Comparison of ENCODE assay signal across 9 cellular contexts in genomic region chr12:57726884-57727757, GRCh38. TPM values are rescaled to one million over a fixed set of nuclear protein-coding genes. Genes with fewer than 3 reads are reported as not detected.
DNase-seq lines count a peak whose midpoint lies in the region; ATAC-seq and TF ChIP-seq lines count a peak whose summit lies in the region.
"Had no signal": no experiment of that assay in that cellular context is flagged by ENCODE, and none has a peak within 500 bp of the region (broad histone marks: within the 10 kb centered on the region; RNA-seq: fewer than 3 reads in every experiment).

No MANE protein-coding gene starts in this region.

- POLR2A ChIA-PET in OCI-LY7 (lab: Charles Lee) = interaction anchor here (1.3 kb wide), 1 partner anchor 52 kb away, joined by 3 read pairs; no protein-coding TSS in a partner anchor

- no peak overlapping the region for H3K23ac ChIP-seq in mesendoderm (ENCODE audit: low read length)

- H3K4me1 ChIP-seq in ectodermal cell (ENCODE audit: control insufficient read depth, insufficient read depth, low read length) (no peaks in the 10 kb centered on the region), mesendoderm (ENCODE audit: control insufficient read depth, low read depth, low read length) (no peaks in the 10 kb centered on the region), vagina (peaks cover 10% of the 10 kb centered on the region), OCI-LY7 (ENCODE audit: insufficient read depth, low read length, poor library complexity, severe bottlenecking) (peaks cover 8% of the 10 kb centered on the region)

- no peaks in the 10 kb centered on the region for H3K36me3 ChIP-seq in ectodermal cell (ENCODE audit: control insufficient read depth, insufficient read depth, low read length)
- H3K36me3 ChIP-seq in mesendoderm (ENCODE audit: control insufficient read depth, insufficient read depth, low read length) = no peaks in the 10 kb centered on the region
- H3K36me3 ChIP-seq in vagina = no peaks in the 10 kb centered on the region
- H3K36me3 ChIP-seq in OCI-LY7 (ENCODE audit: insufficient read depth, low read length) = peaks cover 51% of the 10 kb centered on the region

- H3K9me3 Mint-ChIP-seq in activated naive CD8-positive, alpha-beta T cell treated with anti-CD3 and anti-CD28 coated beads, Interleukin-2, amount 50 U/mL, for 24 hours = no peaks in the 10 kb centered on the region
- H3K9me3 Mint-ChIP-seq in activated naive CD8-positive, alpha-beta T cell treated with anti-CD3 and anti-CD28 coated beads for 36 hours = no peaks in the 10 kb centered on the region
- H3K9me3 Mint-ChIP-seq: activated naive CD4-positive, alpha-beta T cell treated with anti-CD3 and anti-CD28 coated beads, Interleukin-2, amount 50 U/mL, for 24 hours had no signal

- TF ChIP-seq CTCF in vagina (IDR thresholded peaks at IDR 0.05) (peak in 1 of 3 experiments; percentile 2), OCI-LY7 (conservative IDR thresholded peaks at IDR 0.05; ENCODE audit: low read length) (no peak)

- WGBS in ectodermal cell, 2 experiments = 13% methylated on average over 76 of the region's 76 CpGs
- WGBS in mesendoderm (ENCODE audit: extremely low coverage, insufficient coverage, low lambda C conversion rate) = no CpG with 5 or more reads among the region's 76 CpGs

- H4K8ac ChIP-seq in mesendoderm (ENCODE audit: low read depth, low read length) = no peak overlapping the region

- no peak overlapping the region for H2AK5ac ChIP-seq in mesendoderm (ENCODE audit: low read length)

- H2BK5ac ChIP-seq in mesendoderm (ENCODE audit: low read length) = no peak overlapping the region

- no peak overlapping the region for H3K9ac ChIP-seq in mesendoderm (ENCODE audit: low read length)

- H3K4me1 Mint-ChIP-seq in activated naive CD8-positive, alpha-beta T cell treated with anti-CD3 and anti-CD28 coated beads, Interleukin-2, amount 50 U/mL, for 24 hours = no peaks in the 10 kb centered on the region
- H3K4me1 Mint-ChIP-seq in activated naive CD8-positive, alpha-beta T cell treated with anti-CD3 and anti-CD28 coated beads for 36 hours = peaks cover 2% of the 10 kb centered on the region

- no peak overlapping the region for H3K4me3 Mint-ChIP-seq in activated naive CD8-positive, alpha-beta T cell treated with anti-CD3 and anti-CD28 coated beads, Interleukin-2, amount 50 U/mL, for 24 hours
- H3K4me3 Mint-ChIP-seq in activated naive CD8-positive, alpha-beta T cell treated with anti-CD3 and anti-CD28 coated beads for 36 hours = no peak overlapping the region
- H3K4me3 Mint-ChIP-seq: activated naive CD4-positive, alpha-beta T cell treated with anti-CD3 and anti-CD28 coated beads, Interleukin-2, amount 50 U/mL, for 24 hours had no signal

- H3K4ac ChIP-seq in mesendoderm (ENCODE audit: low read depth, low read length) = no peak overlapping the region

- H3K27ac ChIP-seq in ectodermal cell (ENCODE audit: insufficient read depth, low read depth, low read length, poor library complexity, severe bottlenecking) (no peak overlapping the region), mesendoderm (ENCODE audit: low read depth, low read length) (no peak overlapping the region), vagina (peak overlapping the region; percentile 58), OCI-LY7 (ENCODE audit: low read depth, low read length, poor library complexity, severe bottlenecking) (no peak overlapping the region)

- H3K18ac ChIP-seq in mesendoderm (ENCODE audit: low read length) = no peak overlapping the region

- H3K4me3 ChIP-seq in ectodermal cell (ENCODE audit: insufficient read depth, low read depth, low read length) (peak overlapping the region; percentile 56), mesendoderm (ENCODE audit: low read length) (no peak overlapping the region), vagina (peak overlapping the region; percentile 63 to 66), OCI-LY7 (ENCODE audit: low read depth, low read length, poor library complexity, severe bottlenecking) (no peak overlapping the region)

- H3K79me2 ChIP-seq in mesendoderm (ENCODE audit: control insufficient read depth, insufficient read depth, low read length) = no peaks in the 10 kb centered on the region
- H3K79me2 ChIP-seq in OCI-LY7 (ENCODE audit: insufficient read depth, low read depth, low read length) = no peaks in the 10 kb centered on the region

- H3K79me1 ChIP-seq in mesendoderm (ENCODE audit: low read length) = no peaks in the 10 kb centered on the region

- no peak overlapping the region for H4K5ac ChIP-seq in mesendoderm (ENCODE audit: low read length)

- no peaks in the 10 kb centered on the region for H4K20me1 ChIP-seq in OCI-LY7 (ENCODE audit: insufficient read depth, low read length)

- no peaks in the 10 kb centered on the region for H3K9me3 ChIP-seq in ectodermal cell (ENCODE audit: control insufficient read depth, low read length)
- no peaks in the 10 kb centered on the region for H3K9me3 ChIP-seq in vagina
- no peaks in the 10 kb centered on the region for H3K9me3 ChIP-seq in OCI-LY7 (ENCODE audit: low read length)

- H3K4me2 ChIP-seq in mesendoderm (ENCODE audit: low read length) (peak overlapping the region; percentile 91), OCI-LY7 (ENCODE audit: low read length) (no peak overlapping the region)

- TF ChIP-seq POLR2A in vagina (IDR thresholded peaks at IDR 0.05) = no peak

- CTCF ChIA-PET in OCI-LY7 (lab: Charles Lee; ENCODE audit: unreplicated experiment) = no interaction called here

- H3K27me3 Mint-ChIP-seq in activated naive CD8-positive, alpha-beta T cell treated with anti-CD3 and anti-CD28 coated beads, Interleukin-2, amount 50 U/mL, for 24 hours = no peaks in the 10 kb centered on the region
- H3K27me3 Mint-ChIP-seq in activated naive CD8-positive, alpha-beta T cell treated with anti-CD3 and anti-CD28 coated beads for 36 hours = no peaks in the 10 kb centered on the region
- H3K27me3 Mint-ChIP-seq: activated naive CD4-positive, alpha-beta T cell treated with anti-CD3 and anti-CD28 coated beads, Interleukin-2, amount 50 U/mL, for 24 hours had no signal

- intact Hi-C loops in vagina (cut with DNase I) (no loop called here), OCI-LY7 (cut with micrococcal nuclease; ENCODE audit: unreplicated experiment) (no loop called here)

- H3K56ac ChIP-seq in mesendoderm (ENCODE audit: low read length) = no peak overlapping the region

- DNase-seq in activated naive CD8-positive, alpha-beta T cell treated with anti-CD3 and anti-CD28 coated beads, Interleukin-2, amount 50 U/mL, for 24 hours = peak; percentile 1
- DNase-seq in activated naive CD8-positive, alpha-beta T cell treated with anti-CD3 and anti-CD28 coated beads for 36 hours = no peak
- no peak for DNase-seq in mesendoderm
- DNase-seq in vagina (ENCODE audit: extremely low spot score in 2 of 2) = peak; percentile 83 to 87
- DNase-seq in OCI-LY7 (ENCODE audit: low spot score) = no peak
- no peak for DNase-seq in NCI-H2227 treated with DMSO at 0.1 percent for 48 hours (lab: John Stamatoyannopoulos, UW)
- DNase-seq in SW 1271 (lab: John Stamatoyannopoulos, UW) = no peak

- peaks cover 21% of the 10 kb centered on the region for H3K36me3 Mint-ChIP-seq in activated naive CD8-positive, alpha-beta T cell treated with anti-CD3 and anti-CD28 coated beads, Interleukin-2, amount 50 U/mL, for 24 hours (ENCODE audit: low read depth)
- peaks cover 10% of the 10 kb centered on the region for H3K36me3 Mint-ChIP-seq in activated naive CD8-positive, alpha-beta T cell treated with anti-CD3 and anti-CD28 coated beads for 36 hours

- no peak overlapping the region for H2BK15ac ChIP-seq in mesendoderm (replicated peaks; ENCODE audit: low read depth)

- BruUV-seq in OCI-LY7 (replicated peaks; lab: Mats Ljungman, UMichigan) = no TSS peak

- no peak overlapping the region for H2BK120ac ChIP-seq in mesendoderm (ENCODE audit: low read depth, low read length)

- no peak for ATAC-seq in activated naive CD8-positive, alpha-beta T cell treated with anti-CD3 and anti-CD28 coated beads, Interleukin-2, amount 50 U/mL, for 24 hours

- no peaks in the 10 kb centered on the region for H3K9me2 ChIP-seq in OCI-LY7 (ENCODE audit: insufficient read depth, low read length)

- no peak overlapping the region for H3K27ac Mint-ChIP-seq in activated naive CD8-positive, alpha-beta T cell treated with anti-CD3 and anti-CD28 coated beads, Interleukin-2, amount 50 U/mL, for 24 hours
- H3K27ac Mint-ChIP-seq in activated naive CD8-positive, alpha-beta T cell treated with anti-CD3 and anti-CD28 coated beads for 36 hours = no peak overlapping the region
- H3K27ac Mint-ChIP-seq: activated naive CD4-positive, alpha-beta T cell treated with anti-CD3 and anti-CD28 coated beads, Interleukin-2, amount 50 U/mL, for 24 hours had no signal

- no peak overlapping the region for H2AFZ ChIP-seq in OCI-LY7 (ENCODE audit: low read length)

- H3K27me3 ChIP-seq in ectodermal cell (ENCODE audit: control insufficient read depth, insufficient read depth, low read length, poor library complexity, severe bottlenecking) = peaks cover 89% of the 10 kb centered on the region
- peaks cover 28% of the 10 kb centered on the region for H3K27me3 ChIP-seq in mesendoderm (ENCODE audit: insufficient read depth, low read length, poor library complexity)
- H3K27me3 ChIP-seq in vagina = no peaks in the 10 kb centered on the region

RNA-seq across cellular contexts. Expression of gene AGAP2, which starts 11.4 kb away (rescaled TPM):
- 10 to 100 TPM; 22.6 to 23.8 TPM for total RNA-seq in activated naive CD8-positive, alpha-beta T cell treated with anti-CD3 and anti-CD28 coated beads for 36 hours
- polyA plus RNA-seq in ectodermal cell (2013, experiment 1 of 4) = 2.3 TPM
- polyA plus RNA-seq in ectodermal cell (2013, experiment 2 of 4) = 2.6 TPM
- 3.1 TPM for polyA plus RNA-seq in ectodermal cell (2013, experiment 3 of 4)
- 2.5 TPM for polyA plus RNA-seq in ectodermal cell (2013, experiment 4 of 4)
- polyA plus RNA-seq in mesendoderm (2013, experiment 1 of 2) = 0.60 TPM
- 0.39 TPM for polyA plus RNA-seq in mesendoderm (2013, experiment 2 of 2)
- 1.5 TPM for total RNA-seq in vagina
- 10.7 and 14.8 TPM in 2 replicates for total RNA-seq in OCI-LY7 (2014; rRNA removed; shearing (Covaris generic))
- total RNA-seq in OCI-LY7 (2022) = 26.5 and 28.8 TPM in 2 replicates

RNA-seq across cellular contexts. Expression of gene TSPAN31, which starts 17.7 kb away (rescaled TPM):
- 1 to 10 TPM; 5.7 TPM for total RNA-seq in activated naive CD8-positive, alpha-beta T cell treated with anti-CD3 and anti-CD28 coated beads for 36 hours
- 26.4 TPM for polyA plus RNA-seq in ectodermal cell (2013, experiment 1 of 4)
- 30.1 TPM for polyA plus RNA-seq in ectodermal cell (2013, experiment 2 of 4)
- polyA plus RNA-seq in ectodermal cell (2013, experiment 3 of 4) = 33.6 TPM
- 34.1 TPM for polyA plus RNA-seq in ectodermal cell (2013, experiment 4 of 4)
- polyA plus RNA-seq in mesendoderm (2013, experiment 1 of 2) = 5.8 TPM
- polyA plus RNA-seq in mesendoderm (2013, experiment 2 of 2) = 6.5 TPM
- 67.0 TPM for total RNA-seq in vagina
- 0.80 and 2.4 TPM in 2 replicates for total RNA-seq in OCI-LY7 (2014; rRNA removed; shearing (Covaris generic))
- 6.3 and 6.4 TPM in 2 replicates for total RNA-seq in OCI-LY7 (2022)

RNA-seq across cellular contexts. Expression of gene CDK4, which starts 25.0 kb away (rescaled TPM):
- total RNA-seq in activated naive CD8-positive, alpha-beta T cell treated with anti-CD3 and anti-CD28 coated beads for 36 hours = 100 to 1,000 TPM; 275 to 304 TPM
- 202 TPM for polyA plus RNA-seq in ectodermal cell (2013, experiment 1 of 4)
- 214 TPM for polyA plus RNA-seq in ectodermal cell (2013, experiment 2 of 4)
- polyA plus RNA-seq in ectodermal cell (2013, experiment 3 of 4) = 156 TPM
- polyA plus RNA-seq in ectodermal cell (2013, experiment 4 of 4) = 145 TPM
- 159 TPM for polyA plus RNA-seq in mesendoderm (2013, experiment 1 of 2)
- polyA plus RNA-seq in mesendoderm (2013, experiment 2 of 2) = 158 TPM
- total RNA-seq in vagina = 102 TPM
- 272 and 280 TPM in 2 replicates for total RNA-seq in OCI-LY7 (2014; rRNA removed; shearing (Covaris generic))
- 172 and 192 TPM in 2 replicates for total RNA-seq in OCI-LY7 (2022)

RNA-seq across cellular contexts. Expression of gene MARCHF9, which starts 27.8 kb away (rescaled TPM):
- 10 to 100 TPM; 18.2 to 19.2 TPM for total RNA-seq in activated naive CD8-positive, alpha-beta T cell treated with anti-CD3 and anti-CD28 coated beads for 36 hours
- 13.2 TPM for polyA plus RNA-seq in ectodermal cell (2013, experiment 1 of 4)
- 14.9 TPM for polyA plus RNA-seq in ectodermal cell (2013, experiment 2 of 4)
- polyA plus RNA-seq in ectodermal cell (2013, experiment 3 of 4) = 10.8 TPM
- polyA plus RNA-seq in ectodermal cell (2013, experiment 4 of 4) = 12.8 TPM
- polyA plus RNA-seq in mesendoderm (2013, experiment 1 of 2) = 1.1 TPM
- 1.2 TPM for polyA plus RNA-seq in mesendoderm (2013, experiment 2 of 2)
- total RNA-seq in vagina (8.3 TPM), OCI-LY7 (2022) (46.2 and 47.7 TPM in 2 replicates)
- 29.3 and 29.4 TPM in 2 replicates for total RNA-seq in OCI-LY7 (2014; rRNA removed; shearing (Covaris generic))

RNA-seq across cellular contexts. Expression of gene OS9, which starts 33.2 kb away (rescaled TPM):
- total RNA-seq in activated naive CD8-positive, alpha-beta T cell treated with anti-CD3 and anti-CD28 coated beads for 36 hours = 10 to 100 TPM; 53.7 to 59.8 TPM
- polyA plus RNA-seq in ectodermal cell (2013, experiment 1 of 4) = 142 TPM
- 132 TPM for polyA plus RNA-seq in ectodermal cell (2013, experiment 2 of 4)
- polyA plus RNA-seq in ectodermal cell (2013, experiment 3 of 4) = 96.0 TPM
- 115 TPM for polyA plus RNA-seq in ectodermal cell (2013, experiment 4 of 4)
- 50.4 TPM for polyA plus RNA-seq in mesendoderm (2013, experiment 1 of 2)
- polyA plus RNA-seq in mesendoderm (2013, experiment 2 of 2) = 48.8 TPM
- 105 TPM for total RNA-seq in vagina
- total RNA-seq in OCI-LY7 (2014; rRNA removed; shearing (Covaris generic)) = 82.6 and 104 TPM in 2 replicates
- 109 and 112 TPM in 2 replicates for total RNA-seq in OCI-LY7 (2022)

Comparison
In these comparisons a context has a peak if more than half of its experiments do, and no peak if none do; other contexts are left out.
1. DNase-seq: peak in activated naive CD8-positive, alpha-beta T cell treated with anti-CD3 and anti-CD28 coated beads, Interleukin-2, amount 50 U/mL, for 24 hours (single experiment) and vagina (2 of 2); none in activated naive CD8-positive, alpha-beta T cell treated with anti-CD3 and anti-CD28 coated beads for 36 hours (single experiment), mesendoderm (single experiment), OCI-LY7 (single experiment), NCI-H2227 treated with DMSO at 0.1 percent for 48 hours (single experiment) and SW 1271 (0 of 2).
2. H3K4me3 ChIP-seq: peak in ectodermal cell (single experiment) and vagina (2 of 2); none in mesendoderm (single experiment) and OCI-LY7 (single experiment).